Comparison of ENCODE assay signal across 23 cellular contexts in genomic region chr2:128622916-128623620, GRCh38.
DNase-seq lines count a peak whose midpoint lies in the region; ATAC-seq and TF ChIP-seq lines count a peak whose summit lies in the region.
"Had no signal": no experiment of that assay in that cellular context is flagged by ENCODE, and none has a peak within 500 bp of the region (broad histone marks: within the 10 kb centered on the region; RNA-seq: fewer than 3 reads in every experiment).

No MANE protein-coding gene starts in this region.

- no peaks in the 10 kb centered on the region for H3K4me1 ChIP-seq in mucosa of descending colon (ENCODE audit: low read depth)
- peaks cover 3% of the 10 kb centered on the region for H3K4me1 ChIP-seq in upper lobe of right lung
- H3K4me1 ChIP-seq: right atrium auricular region had no signal

- no peaks in the 10 kb centered on the region for H3K9me3 Mint-ChIP-seq in T-helper 1 cell treated with Interleukin-12 subunit alpha and Interleukin-12 subunit beta and Interleukin-4 antibody, amounts not matched to agents 30 μg/mL and 1 μg/mL, for 36 hours
- no peaks in the 10 kb centered on the region for H3K9me3 Mint-ChIP-seq in chondrocyte (ENCODE audit: low read depth)
- H3K9me3 Mint-ChIP-seq: activated naive CD4-positive, alpha-beta T cell treated with anti-CD3 and anti-CD28 coated beads, Interleukin-2, amount 50 U/mL, for 24 hours; naive thymus-derived CD4-positive, alpha-beta T cell; stimulated activated naive CD8-positive, alpha-beta T cell treated with anti-CD3 and anti-CD28 coated beads, Interleukin-15, amount 100 ng/mL, for 72 hours had no signal

- H3K27me3 ChIP-seq in upper lobe of right lung: no peaks in the 10 kb centered on the region
- H3K27me3 ChIP-seq: ovary, right atrium auricular region, tibial nerve had no signal

- DNase-seq in T-helper 1 cell (no peak), chondrocyte (ENCODE audit: low spot score) (peak; percentile 51), mucosa of descending colon (peak in 2 of 3 donors; percentile 11 to 15), upper lobe of right lung (peak; percentile 45), HPDE6-E6E7 (ENCODE audit: extremely low spot score) (no peak)
- no peak for DNase-seq in activated CD4-positive, alpha-beta T cell treated with anti-CD3 and anti-CD28 coated beads, Interleukin-2, amount 50 U/mL, for 48 hours
- DNase-seq: activated CD4-positive, alpha-beta T cell treated with anti-CD3 and anti-CD28 coated beads, Interleukin-2, amount 50 U/mL, for 1 hour; dermis blood vessel endothelial cell; DMS53; naive thymus-derived CD4-positive, alpha-beta T cell; NCI-H1092; NCI-H1930; ovary; RPMI8226; SK-N-SH had no signal

- peaks cover 1% of the 10 kb centered on the region for H3K36me3 Mint-ChIP-seq in T-helper 1 cell treated with Interleukin-12 subunit alpha and Interleukin-12 subunit beta and Interleukin-4 antibody, amounts not matched to agents 30 μg/mL and 1 μg/mL, for 36 hours (ENCODE audit: low read depth)
- H3K36me3 Mint-ChIP-seq in chondrocyte (ENCODE audit: low read depth): no peaks in the 10 kb centered on the region
- H3K36me3 Mint-ChIP-seq: activated naive CD4-positive, alpha-beta T cell treated with anti-CD3 and anti-CD28 coated beads, Interleukin-2, amount 50 U/mL, for 24 hours; naive thymus-derived CD4-positive, alpha-beta T cell had no signal

- H3K4me3 Mint-ChIP-seq in T-helper 1 cell treated with Interleukin-12 subunit alpha and Interleukin-12 subunit beta and Interleukin-4 antibody, amounts not matched to agents 30 μg/mL and 1 μg/mL, for 36 hours: no peak overlapping the region
- H3K4me3 Mint-ChIP-seq in chondrocyte (ENCODE audit: unreplicated experiment): no peak overlapping the region
- H3K4me3 Mint-ChIP-seq: activated naive CD4-positive, alpha-beta T cell treated with anti-CD3 and anti-CD28 coated beads, Interleukin-2, amount 50 U/mL, for 24 hours had no signal

- H3K27me3 Mint-ChIP-seq in T-helper 1 cell treated with Interleukin-12 subunit alpha and Interleukin-12 subunit beta and Interleukin-4 antibody, amounts not matched to agents 30 μg/mL and 1 μg/mL, for 36 hours (ENCODE audit: low read depth): peaks cover 22% of the 10 kb centered on the region
- H3K27me3 Mint-ChIP-seq in chondrocyte (ENCODE audit: low read depth): no peaks in the 10 kb centered on the region
- H3K27me3 Mint-ChIP-seq: activated naive CD4-positive, alpha-beta T cell treated with anti-CD3 and anti-CD28 coated beads, Interleukin-2, amount 50 U/mL, for 24 hours had no signal

- H3K36me3 ChIP-seq in mucosa of descending colon (ENCODE audit: low read depth) (no peaks in the 10 kb centered on the region), upper lobe of right lung (no peaks in the 10 kb centered on the region)
- H3K36me3 ChIP-seq: cardiac muscle cell, ovary, right atrium auricular region, tibial nerve had no signal

- peak overlapping the region; percentile 20 for H3K27ac Mint-ChIP-seq in T-helper 1 cell treated with Interleukin-12 subunit alpha and Interleukin-12 subunit beta and Interleukin-4 antibody, amounts not matched to agents 30 μg/mL and 1 μg/mL, for 36 hours
- peak overlapping the region; percentile 60 for H3K27ac Mint-ChIP-seq in chondrocyte (ENCODE audit: unreplicated experiment)
- H3K27ac Mint-ChIP-seq: activated naive CD4-positive, alpha-beta T cell treated with anti-CD3 and anti-CD28 coated beads, Interleukin-2, amount 50 U/mL, for 24 hours; naive thymus-derived CD4-positive, alpha-beta T cell had no signal

- no peak for ATAC-seq in mucosa of descending colon
- ATAC-seq in upper lobe of right lung: no peak
- no peak for ATAC-seq in HG03342 (IDR thresholded peaks at IDR 0.05; ENCODE audit: unreplicated experiment)

- no peak overlapping the region for H3K27ac ChIP-seq in upper lobe of right lung
- H3K27ac ChIP-seq: 22Rv1, cardiac muscle cell, ovary, right atrium auricular region, tibial nerve had no signal

- intact Hi-C loops in mucosa of descending colon (cut with DNase I, micrococcal nuclease): no loop called here
- intact Hi-C loops in upper lobe of right lung (cut with DNase I): no loop called here

- H3K4me1 Mint-ChIP-seq in T-helper 1 cell treated with Interleukin-12 subunit alpha and Interleukin-12 subunit beta and Interleukin-4 antibody, amounts not matched to agents 30 μg/mL and 1 μg/mL, for 36 hours (ENCODE audit: low read depth): peaks cover 23% of the 10 kb centered on the region
- peaks cover 26% of the 10 kb centered on the region for H3K4me1 Mint-ChIP-seq in chondrocyte (ENCODE audit: low read depth)
- H3K4me1 Mint-ChIP-seq: activated naive CD4-positive, alpha-beta T cell treated with anti-CD3 and anti-CD28 coated beads, Interleukin-2, amount 50 U/mL, for 24 hours had no signal

- TF ChIP-seq CTCF in chondrocyte (IDR thresholded peaks at IDR 0.05) (no peak), mucosa of descending colon (IDR thresholded peaks at IDR 0.05) (no peak), upper lobe of right lung (IDR thresholded peaks at IDR 0.05) (no peak)

- no peaks in the 10 kb centered on the region for H3K9me3 ChIP-seq in mucosa of descending colon
- no peaks in the 10 kb centered on the region for H3K9me3 ChIP-seq in upper lobe of right lung
- H3K9me3 ChIP-seq: ovary, right atrium auricular region, SK-N-SH, tibial nerve had no signal

- H3K4me3 ChIP-seq in mucosa of descending colon (no peak overlapping the region), upper lobe of right lung (no peak overlapping the region)
- H3K4me3 ChIP-seq: cardiac muscle cell, ovary, right atrium auricular region, tibial nerve had no signal

Comparison
In these comparisons a context has a peak if more than half of its experiments do, and no peak if none do; other contexts are left out.
1. DNase-seq: peak in chondrocyte (single experiment), mucosa of descending colon (2 of 3) and upper lobe of right lung (single experiment); none in T-helper 1 cell (0 of 5), activated CD4-positive, alpha-beta T cell treated with anti-CD3 and anti-CD28 coated beads, Interleukin-2, amount 50 U/mL, for 48 hours (0 of 2) and HPDE6-E6E7 (single experiment).